ENCODE assay signal across 10 cellular contexts in the genomic region with DNA sequence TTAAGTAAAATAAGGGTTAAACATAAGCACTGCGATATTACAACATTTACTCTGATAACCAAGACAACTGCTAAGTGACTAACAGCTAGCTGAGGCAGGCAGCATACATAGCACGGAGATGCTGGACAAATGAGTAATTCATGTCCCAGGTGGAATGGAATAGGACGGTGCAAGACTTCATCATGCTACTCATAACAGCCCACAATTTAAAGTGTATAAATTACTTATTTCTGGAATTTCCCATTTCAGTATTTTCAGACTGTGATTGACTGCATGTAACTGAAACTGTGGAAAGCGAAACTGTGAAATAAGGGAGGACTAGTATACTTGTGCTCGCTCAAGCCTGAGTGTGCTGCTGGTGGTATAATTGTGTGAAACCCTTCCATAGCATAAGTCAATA. TPM values are rescaled to one million over a fixed set of nuclear protein-coding genes. Genes with fewer than 3 reads are reported as not detected.
DNase-seq lines count a peak whose midpoint lies in the region; ATAC-seq and TF ChIP-seq lines count a peak whose summit lies in the region.
"Had no signal": no experiment of that assay in that cellular context is flagged by ENCODE, and none has a peak within 500 bp of the region (broad histone marks: within the 10 kb centered on the region; RNA-seq: fewer than 3 reads in every experiment).

No MANE protein-coding gene starts in this region.

- ATAC-seq in GM21367 (IDR thresholded peaks at IDR 0.05; ENCODE audit: unreplicated experiment) (peak; percentile 79), HG03354 (IDR thresholded peaks at IDR 0.05; ENCODE audit: poor library complexity, severe bottlenecking, unreplicated experiment) (peak; percentile 90)
- ATAC-seq in CD4-positive, alpha-beta T cell (ENCODE audit: poor library complexity), result no peak

- peaks cover 10% of the 10 kb centered on the region for H3K36me3 Mint-ChIP-seq in CD4-positive, alpha-beta T cell (ENCODE audit: low read depth)

- no peak overlapping the region for H3K4me3 Mint-ChIP-seq in CD4-positive, alpha-beta T cell
- H3K4me3 Mint-ChIP-seq: dendritic cell treated with granulocyte-macrophage colony-stimulating factor and Interleukin-4, amounts not matched to agents 40 ng/mL and 50 ng/mL, for 4 days had no signal

- no peaks in the 10 kb centered on the region for H3K27me3 Mint-ChIP-seq in CD4-positive, alpha-beta T cell
- H3K27me3 Mint-ChIP-seq: dendritic cell treated with granulocyte-macrophage colony-stimulating factor and Interleukin-4, amounts not matched to agents 40 ng/mL and 50 ng/mL, for 4 days had no signal

- H3K9me3 Mint-ChIP-seq in CD4-positive, alpha-beta T cell, result no peaks in the 10 kb centered on the region
- H3K9me3 Mint-ChIP-seq: dendritic cell treated with granulocyte-macrophage colony-stimulating factor and Interleukin-4, amounts not matched to agents 40 ng/mL and 50 ng/mL, for 4 days had no signal

- CTCF ChIA-PET in CD4-positive, alpha-beta T cell (lab: Charles Lee), result no interaction called here

- H3K4me3 ChIP-seq in left ventricle myocardium inferior (no peak overlapping the region), tibial artery (no peak overlapping the region)

- POLR2A ChIA-PET in CD4-positive, alpha-beta T cell (lab: Charles Lee), result no interaction called here

- H3K27me3 ChIP-seq in left ventricle myocardium inferior (ENCODE audit: low read depth), result no peaks in the 10 kb centered on the region
- no peaks in the 10 kb centered on the region for H3K27me3 ChIP-seq in CD4-positive, alpha-beta T cell (ENCODE audit: control insufficient read depth, insufficient read depth, low read length)
- no peaks in the 10 kb centered on the region for H3K27me3 ChIP-seq in tibial artery

- H3K4me1 ChIP-seq in left ventricle myocardium inferior, result peaks cover 4% of the 10 kb centered on the region
- H3K4me1 ChIP-seq in tibial artery, result no peaks in the 10 kb centered on the region

- H3K27ac Mint-ChIP-seq in CD4-positive, alpha-beta T cell, result no peak overlapping the region
- H3K27ac Mint-ChIP-seq: dendritic cell treated with granulocyte-macrophage colony-stimulating factor and Interleukin-4, amounts not matched to agents 40 ng/mL and 50 ng/mL, for 4 days had no signal

- TF ChIP-seq CTCF in left ventricle myocardium inferior (IDR thresholded peaks at IDR 0.05; ENCODE audit: borderline replicate concordance) (no peak), tibial artery (IDR thresholded peaks at IDR 0.05) (no peak)
- TF ChIP-seq CTCF in CD4-positive, alpha-beta T cell (IDR thresholded peaks at IDR 0.05), result no peak

- intact Hi-C loops in left ventricle myocardium inferior (cut with micrococcal nuclease) (no loop called here), tibial artery (cut with DNase I; ENCODE audit: low total_unique reads) (no loop called here)
- intact Hi-C loops in CD4-positive, alpha-beta T cell (cut with DNase I, micrococcal nuclease), result no loop called here

- H3K4me1 Mint-ChIP-seq in CD4-positive, alpha-beta T cell (ENCODE audit: low read depth), result peaks cover 37% of the 10 kb centered on the region

- DNase-seq in ELR (ENCODE audit: low read depth), result peak; percentile 82
- DNase-seq in epithelial cell of prostate (ENCODE audit: low read depth, low spot score), result no peak
- no peak for DNase-seq in left ventricle myocardium inferior
- no peak for DNase-seq in CD4-positive, alpha-beta T cell
- DNase-seq in NOMO-1 treated with DMSO at 0.1 percent for 48 hours (lab: John Stamatoyannopoulos, UW; ENCODE audit: unreplicated experiment), result no peak
- DNase-seq in tibial artery, result no peak
- DNase-seq: RPMI8226 had no signal

- H3K36me3 ChIP-seq in left ventricle myocardium inferior (no peaks in the 10 kb centered on the region), tibial artery (peaks cover 0 to 6% (median 0%) of the 10 kb centered on the region in 3 donors)

- peak overlapping the region; percentile 19 for H3K27ac ChIP-seq in epithelial cell of prostate
- no peak overlapping the region for H3K27ac ChIP-seq in left ventricle myocardium inferior (replicated peaks)
- no peak overlapping the region for H3K27ac ChIP-seq in CD4-positive, alpha-beta T cell (ENCODE audit: low read depth, low read length)
- H3K27ac ChIP-seq in tibial artery, result no peak overlapping the region

- no peaks in the 10 kb centered on the region for H3K9me3 ChIP-seq in left ventricle myocardium inferior (replicated peaks)
- no peaks in the 10 kb centered on the region for H3K9me3 ChIP-seq in CD4-positive, alpha-beta T cell (ENCODE audit: control insufficient read depth, low read length)
- H3K9me3 ChIP-seq in tibial artery, result no peaks in the 10 kb centered on the region

RNA-seq across cellular contexts. Expression of a gene that starts 12.9 kb away (rescaled TPM):
- total RNA-seq in left ventricle myocardium inferior, result 9.6 TPM
- 1 to 10 TPM; 1.5 to 2.3 TPM for total RNA-seq in CD4-positive, alpha-beta T cell

RNA-seq across cellular contexts. Expression of a gene that starts 12.9 kb away (rescaled TPM):
- 42.3 TPM for total RNA-seq in left ventricle myocardium inferior
- 1 to 10 TPM; 7.3 to 8.9 TPM for total RNA-seq in CD4-positive, alpha-beta T cell
